ENCODE assay signal across 8 cellular contexts in genomic region chr13:110915057-110915873, GRCh38. TPM values are rescaled to one million over a fixed set of nuclear protein-coding genes. Genes with fewer than 3 reads are reported as not detected.
A peak's percentile ranks its signal among the peaks of the same experiment; 100 is the strongest.
DNase-seq lines count a peak whose midpoint lies in the region; ATAC-seq, FAIRE-seq and TF ChIP-seq lines count a peak whose summit lies in the region.

Gene ANKRD10 (minus strand): TSS chr13:110915069. CDS start chr13:110914934, 135 bp downstream.

- H3K9me3 Mint-ChIP-seq in type B pancreatic cell: no peaks in the 10 kb centered on the region

- no peaks in the 10 kb centered on the region for H3K27me3 Mint-ChIP-seq in type B pancreatic cell

- peak within 1 kb of the TSS; percentile 93 for H3K4me3 Mint-ChIP-seq in type B pancreatic cell

- peaks cover 37% of the 10 kb centered on the region for H3K4me1 ChIP-seq in adipocyte (ENCODE audit: control insufficient read depth, insufficient read depth, low read length)

- H3K9me3 ChIP-seq in adipocyte (ENCODE audit: control insufficient read depth, low read length): no peaks in the 10 kb centered on the region

- intact Hi-C loops in cardiac septum (cut with DNase I): loop anchor here (1.0 to 2.0 kb wide), 3 partner anchors 44 to 132 kb away; no protein-coding TSS in a partner anchor

- peak; percentile 51; the same call in 1 of the 2 replicates for TF ChIP-seq POLR2A in GM12891 (IDR thresholded peaks at IDR 0.05; ENCODE audit: low read depth, low read length)

- H3K36me3 ChIP-seq in adipocyte (ENCODE audit: control insufficient read depth, insufficient read depth, low read length, severe bottlenecking): peaks cover 3% of the 10 kb centered on the region

- no peaks in the 10 kb centered on the region for H3K27me3 ChIP-seq in adipocyte (replicated peaks; ENCODE audit: control insufficient read depth, insufficient read depth, low read length)

- FAIRE-seq in GM12891 (lab: Jason Lieb, UNC): no peak

- peak within 1 kb of the TSS; percentile 89 for H3K27ac Mint-ChIP-seq in type B pancreatic cell

- TF ChIP-seq CTCF in type B pancreatic cell (conservative IDR thresholded peaks at IDR 0.05): peak; percentile 94

- ATAC-seq in HG02840 (IDR thresholded peaks at IDR 0.05; ENCODE audit: low FRiP score, unreplicated experiment): peak; percentile 73

- DNase-seq in GM12891 (ENCODE audit: insufficient read length, low spot score) (peak; percentile 92), NCI-H1436 (lab: John Stamatoyannopoulos, UW) (peak; percentile 97), T follicular helper cell (ENCODE audit: low read depth) (peak; percentile 86), adipocyte (ENCODE audit: low read depth) (peak; percentile 99), cardiac septum (ENCODE audit: low spot score) (peak; percentile 99), pons (ENCODE audit: low spot score) (peak; percentile 97), type B pancreatic cell (ENCODE audit: extremely low spot score, unreplicated experiment) (peak; percentile 100)

- peak within 1 kb of the TSS; percentile 98 for H3K9ac ChIP-seq in adipocyte (ENCODE audit: low read length)

- peaks cover 11% of the 10 kb centered on the region for H3K36me3 Mint-ChIP-seq in type B pancreatic cell

- peak within 1 kb of the TSS; percentile 98 for H3K4me3 ChIP-seq in adipocyte (ENCODE audit: low read length)

- H3K4me1 Mint-ChIP-seq in type B pancreatic cell (ENCODE audit: unreplicated experiment): peaks cover 34% of the 10 kb centered on the region

TF ChIP-seq in GM12891, 5 proteins besides CTCF, POLR2A, EP300 and RAD21:
- peak; percentile 53 for TF ChIP-seq POU2F2 (IDR thresholded peaks at IDR 0.05; ENCODE audit: low read depth, low read length)
- TF ChIP-seq PAX5 (IDR thresholded peaks at IDR 0.05; ENCODE audit: insufficient read depth, low read length, severe bottlenecking): no peak
- TF ChIP-seq POLR2AphosphoS5 (IDR thresholded peaks at IDR 0.05; ENCODE audit: low read depth, low read length): peak; percentile 57; the same call in 1 of the 2 replicates
- TF ChIP-seq TAF1 (IDR thresholded peaks at IDR 0.05; ENCODE audit: low read depth, low read length): peak; percentile 41; the same call in 1 of the 2 replicates

RNA-seq across cellular contexts. Expression of gene ANKRD10, which starts in this region (rescaled TPM):
- 52.8 TPM for polyA plus RNA-seq in GM12891 (2012; ENCODE audit: low read depth, missing spikeins)
- 84.4 TPM for total RNA-seq in cardiac septum
- total RNA-seq in type B pancreatic cell (ENCODE audit: low replicate concordance): 87.9 and 142 TPM in 2 replicates

Comparison
In these comparisons a context has a peak if more than half of its experiments do, and no peak if none do; other contexts are left out.
1. Peak in every context shown above with its lines: DNase-seq, ATAC-seq and H3K4me3 ChIP-seq.